16 cellular contexts compared by ENCODE assay signal in the genomic region with DNA sequence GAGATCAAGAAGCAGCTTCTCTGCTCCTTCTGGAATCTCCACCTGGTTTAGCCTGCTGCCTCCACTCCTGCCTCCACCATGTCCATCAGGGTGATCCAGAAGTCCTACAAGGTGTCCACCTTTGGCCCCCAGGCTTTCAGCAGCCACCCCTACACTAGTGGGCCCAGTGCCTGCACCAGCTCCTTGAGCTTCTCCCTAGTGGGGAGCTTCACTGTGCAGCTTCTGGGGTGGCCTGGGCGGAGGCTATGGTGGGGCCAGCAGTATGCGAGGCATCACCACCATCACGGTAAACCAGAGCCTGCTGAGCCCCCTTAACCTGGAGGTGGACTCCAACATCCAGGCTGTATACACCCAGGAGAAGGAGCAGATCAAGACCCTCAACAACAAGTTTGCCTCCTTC. TPM values are rescaled to one million over a fixed set of nuclear protein-coding genes. Genes with fewer than 3 reads are reported as not detected.
DNase-seq lines count a peak whose midpoint lies in the region; ATAC-seq and TF ChIP-seq lines count a peak whose summit lies in the region.
"Had no signal": no experiment of that assay in that cellular context is flagged by ENCODE, and none has a peak within 500 bp of the region (broad histone marks: within the 10 kb centered on the region; RNA-seq: fewer than 3 reads in every experiment).

No MANE protein-coding gene starts in this region.

- H3K79me2 ChIP-seq in neural progenitor cell (ENCODE audit: low read depth): peaks cover 22% of the 10 kb centered on the region

- no peak overlapping the region for H3K27ac ChIP-seq in breast epithelium
- peak overlapping the region; percentile 98 for H3K27ac ChIP-seq in RWPE2 (ENCODE audit: poor library complexity, severe bottlenecking)
- H3K27ac ChIP-seq in neural progenitor cell: no peak overlapping the region
- no peak overlapping the region for H3K27ac ChIP-seq in upper lobe of right lung
- H3K27ac ChIP-seq: BLaER1 had no signal

- H3K4me2 ChIP-seq in neural progenitor cell: no peak overlapping the region

- H2AFZ ChIP-seq in neural progenitor cell (replicated peaks): no peak overlapping the region

- H3K4me1 ChIP-seq in breast epithelium (peaks cover 0 to 2% of the 10 kb centered on the region in 2 donors), RWPE2 (ENCODE audit: insufficient read depth, poor library complexity, severe bottlenecking) (peaks cover 20% of the 10 kb centered on the region), neural progenitor cell (peaks cover 12% of the 10 kb centered on the region), upper lobe of right lung (peaks cover 28% of the 10 kb centered on the region)

- H3K27ac Mint-ChIP-seq in MCF 10A (ENCODE audit: low read depth, unreplicated experiment) (no peak overlapping the region), neural progenitor cell (no peak overlapping the region)
- no peak overlapping the region for H3K27ac Mint-ChIP-seq in activated T-cell treated with anti-CD3 and anti-CD28 coated beads, Interleukin-2, amount 50 U/mL, for 24 hours

- no peaks in the 10 kb centered on the region for H3K9me3 Mint-ChIP-seq in MCF 10A (ENCODE audit: unreplicated experiment)
- peaks cover 20% of the 10 kb centered on the region for H3K9me3 Mint-ChIP-seq in neural progenitor cell
- peaks cover 7% of the 10 kb centered on the region for H3K9me3 Mint-ChIP-seq in activated T-cell treated with anti-CD3 and anti-CD28 coated beads, Interleukin-2, amount 50 U/mL, for 24 hours
- H3K9me3 Mint-ChIP-seq: HFFc6 had no signal

- TF ChIP-seq CTCF in MCF 10A (IDR thresholded peaks at IDR 0.05; ENCODE audit: unreplicated experiment): no peak
- TF ChIP-seq CTCF in breast epithelium (IDR thresholded peaks at IDR 0.05): no peak
- TF ChIP-seq CTCF in RWPE2 (IDR thresholded peaks at IDR 0.05; ENCODE audit: poor library complexity, severe bottlenecking): no peak
- no peak for TF ChIP-seq CTCF in neural progenitor cell (IDR thresholded peaks at IDR 0.05)
- no peak for TF ChIP-seq CTCF in upper lobe of right lung (IDR thresholded peaks at IDR 0.05)

- H3K9ac ChIP-seq in neural progenitor cell: no peak overlapping the region
- H3K9ac ChIP-seq: BLaER1 had no signal

- ATAC-seq in RWPE2 (ENCODE audit: low read depth) (no peak), upper lobe of right lung (no peak), GM18870 (IDR thresholded peaks at IDR 0.05; ENCODE audit: unreplicated experiment) (no peak)

- H3F3A ChIP-seq in neural progenitor cell (ENCODE audit: low read depth): peaks cover 19% of the 10 kb centered on the region

- intact Hi-C loops in MCF 10A (cut with micrococcal nuclease): loop anchor here (2.0 to 5.0 kb wide), 3 partner anchors 110 to 855 kb away; a partner anchor contains a TSS
- intact Hi-C loops in breast epithelium (cut with DNase I; ENCODE audit: low total_unique reads): no loop called here
- intact Hi-C loops in upper lobe of right lung (cut with DNase I): no loop called here

- H3K36me3 ChIP-seq in breast epithelium (no peaks in the 10 kb centered on the region), RWPE2 (ENCODE audit: low read depth) (peaks cover 16% of the 10 kb centered on the region), neural progenitor cell (peaks cover 5% of the 10 kb centered on the region), upper lobe of right lung (no peaks in the 10 kb centered on the region)

- CTCF ChIA-PET in MCF 10A (lab: Yijun Ruan, JAX): interaction anchor here (0.6 kb wide), 2 partner anchors 872 to 1806 kb away, joined by 3 to 4 read pairs; no protein-coding TSS in a partner anchor

- H3K9me3 ChIP-seq in breast epithelium (no peaks in the 10 kb centered on the region), RWPE2 (ENCODE audit: severe bottlenecking) (no peaks in the 10 kb centered on the region), neural progenitor cell (ENCODE audit: low read depth) (no peaks in the 10 kb centered on the region), upper lobe of right lung (no peaks in the 10 kb centered on the region)

- POLR2A ChIA-PET in MCF 10A (lab: Yijun Ruan, JAX): interaction anchor here (1.0 to 8.9 kb wide), 10 partner anchors 9 to 782 kb away, joined by 3 to 124 read pairs (median 4); a partner anchor contains a TSS

- H3K4me1 Mint-ChIP-seq in MCF 10A (ENCODE audit: insufficient read depth, unreplicated experiment) (peaks cover 17% of the 10 kb centered on the region), neural progenitor cell (peaks cover 12% of the 10 kb centered on the region)
- H3K4me1 Mint-ChIP-seq in activated T-cell treated with anti-CD3 and anti-CD28 coated beads, Interleukin-2, amount 50 U/mL, for 24 hours (ENCODE audit: low read depth): peaks cover 31% of the 10 kb centered on the region

- H3K27me3 Mint-ChIP-seq in MCF 10A (ENCODE audit: insufficient read depth, unreplicated experiment) (no peaks in the 10 kb centered on the region), neural progenitor cell (ENCODE audit: insufficient read depth, low read depth) (peaks cover 4% of the 10 kb centered on the region)
- H3K27me3 Mint-ChIP-seq in activated T-cell treated with anti-CD3 and anti-CD28 coated beads, Interleukin-2, amount 50 U/mL, for 24 hours: no peaks in the 10 kb centered on the region

- H3K4me3 Mint-ChIP-seq in MCF 10A (ENCODE audit: unreplicated experiment) (peak overlapping the region; percentile 96), neural progenitor cell (peak overlapping the region; percentile 39)
- no peak overlapping the region for H3K4me3 Mint-ChIP-seq in activated T-cell treated with anti-CD3 and anti-CD28 coated beads, Interleukin-2, amount 50 U/mL, for 24 hours

- peaks cover 18% of the 10 kb centered on the region for H4K20me1 ChIP-seq in neural progenitor cell (ENCODE audit: low read depth)

- DNase-seq in MCF 10A (ENCODE audit: unreplicated experiment): no peak
- no peak for DNase-seq in breast epithelium (ENCODE audit: low spot score in 2 of 2)
- no peak for DNase-seq in RWPE2 (ENCODE audit: low spot score)
- no peak for DNase-seq in neural progenitor cell (ENCODE audit: low spot score)
- DNase-seq in upper lobe of right lung: peak; percentile 56
- no peak for DNase-seq in activated T-cell treated with anti-CD3 and anti-CD28 coated beads, Interleukin-2, amount 50 U/mL, for 48 hours
- no peak for DNase-seq in activated T-cell treated with anti-CD3 and anti-CD28 coated beads, Interleukin-2, amount 50 U/mL, for 24 hours
- DNase-seq: 8988T, DMS153, DMS79 treated with DMSO at 0.1 percent for 48 hours, EL, HCEC 1CT, HFFc6, IMR-90 had no signal

- no peak for TF ChIP-seq POLR2A in breast epithelium (IDR thresholded peaks at IDR 0.05)

- H3K36me3 Mint-ChIP-seq in MCF 10A (ENCODE audit: insufficient read depth, unreplicated experiment): no peaks in the 10 kb centered on the region
- H3K36me3 Mint-ChIP-seq in neural progenitor cell: peaks cover 30% of the 10 kb centered on the region
- H3K36me3 Mint-ChIP-seq in activated T-cell treated with anti-CD3 and anti-CD28 coated beads, Interleukin-2, amount 50 U/mL, for 24 hours (ENCODE audit: low read depth): peaks cover 63% of the 10 kb centered on the region

- no peak overlapping the region for H3K4me3 ChIP-seq in breast epithelium
- H3K4me3 ChIP-seq in RWPE2 (ENCODE audit: severe bottlenecking): no peak overlapping the region
- H3K4me3 ChIP-seq in neural progenitor cell: no peak overlapping the region
- no peak overlapping the region for H3K4me3 ChIP-seq in upper lobe of right lung
- H3K4me3 ChIP-seq: BLaER1 had no signal

- BruUV-seq in MCF 10A (replicated peaks; lab: Mats Ljungman, UMichigan): no TSS peak

- no peaks in the 10 kb centered on the region for H3K27me3 ChIP-seq in breast epithelium
- H3K27me3 ChIP-seq in RWPE2 (ENCODE audit: insufficient read depth, poor library complexity, severe bottlenecking): no peaks in the 10 kb centered on the region
- H3K27me3 ChIP-seq in neural progenitor cell: no peaks in the 10 kb centered on the region
- no peaks in the 10 kb centered on the region for H3K27me3 ChIP-seq in upper lobe of right lung
- H3K27me3 ChIP-seq: BLaER1 had no signal

RNA-seq across cellular contexts. Expression of a gene that starts 2.4 kb away (rescaled TPM):
- total RNA-seq in MCF 10A (2022): 85.9 and 127 TPM in 2 replicates
- total RNA-seq in breast epithelium: 10 to 100 TPM; 25.2 to 39.2 (median 35.6) TPM
- 35.4 and 56.6 TPM in 2 replicates for total RNA-seq in neural progenitor cell (ENCODE audit: low replicate concordance)
- 56.3 TPM for total RNA-seq in upper lobe of right lung
